ENCODE assay signal across 8 cellular contexts in genomic region chr17:47650525-47651522, GRCh38. TPM values are rescaled to one million over a fixed set of nuclear protein-coding genes. Genes with fewer than 3 reads are reported as not detected.
DNase-seq lines count a peak whose midpoint lies in the region; ATAC-seq, FAIRE-seq and TF ChIP-seq lines count a peak whose summit lies in the region.

No MANE protein-coding gene starts in this region.

- under 1% methylated on average over 19 of the region's 39 CpGs for WGBS in A549 (ENCODE audit: missing lambda C conversion rate)
- WGBS in spleen, 5 donors = 1 to 4% (median 2%) methylated on average over 18 to 38 of the region's 39 CpGs

- H3K27ac ChIP-seq in A549 (peak overlapping the region; percentile 87 to 95), spleen (peak overlapping the region; percentile 87 to 98 (median 95))

- TF ChIP-seq EP300 in A549 (IDR thresholded peaks at IDR 0.05) = peak in 1 of 2 experiments; percentile 39; a peak in 1 of 5 replicates

- H3K4me2 ChIP-seq in A549 = peak overlapping the region; percentile 75

- H3K27me3 ChIP-seq in spleen (replicated peaks in 1 of 7) = no peaks in the 10 kb centered on the region

- CTCF ChIA-PET in A549 (lab: Yijun Ruan, JAX) = interaction anchor here (0.6 to 8.8 kb wide), 6 partner anchors 14 to 100 kb away, joined by 3 to 138 read pairs (median 4); no protein-coding TSS in a partner anchor

- H3K9me3 ChIP-seq in A549 (no peaks in the 10 kb centered on the region), spleen (no peaks in the 10 kb centered on the region)

- peaks cover 46% of the 10 kb centered on the region for H3K4me1 ChIP-seq in A549
- H3K4me1 ChIP-seq in spleen = peaks cover 32 to 86% (median 70%) of the 10 kb centered on the region in 6 donors

- TF ChIP-seq CTCF in A549 (IDR thresholded peaks at IDR 0.05) = no peak
- TF ChIP-seq CTCF in spleen (IDR thresholded peaks at IDR 0.05 in 8 of 11, conservative IDR thresholded peaks at IDR 0.05 in 3 of 11) = peak in 1 of 11 experiments; percentile 13

- ATAC-seq in A549 (peak; percentile 74), GM18868 (IDR thresholded peaks at IDR 0.05; ENCODE audit: unreplicated experiment) (peak; percentile 52), HG03139 (IDR thresholded peaks at IDR 0.05; ENCODE audit: unreplicated experiment) (peak; percentile 41)

- TF ChIP-seq RAD21 in A549 (conservative IDR thresholded peaks at IDR 0.05 in 1 of 2, IDR thresholded peaks at IDR 0.05 in 1 of 2) = no peak

- TF ChIP-seq POLR2A in A549 (IDR thresholded peaks at IDR 0.05; ENCODE audit: low read length) (peak; percentile 29; the same call in 1 of the 2 replicates), spleen (IDR thresholded peaks at IDR 0.05) (no peak)

- FAIRE-seq in A549 (lab: Jason Lieb, UNC) = no peak

- intact Hi-C loops in spleen (cut with DNase I; ENCODE audit: low total_unique reads) = no loop called here

- H3K4me3 ChIP-seq in A549 = peak overlapping the region; percentile 51
- H3K4me3 ChIP-seq in spleen = peak overlapping the region; percentile 94 to 99 (median 98)

- POLR2A ChIA-PET in A549 (lab: Yijun Ruan, JAX) = interaction anchor here (0.6 to 6.7 kb wide), 8 partner anchors 8 to 241 kb away, joined by 3 to 48 read pairs (median 10); partner anchors contain the start of genes LRRC46 and MRPL10

- peaks cover 0 to 46% (median 33%) of the 10 kb centered on the region in 6 donors for H3K36me3 ChIP-seq in spleen

- DNase-seq in A549 (ENCODE audit: low read depth in 1 of 2, low spot score in 1 of 2) = peak; percentile 94 to 99
- DNase-seq in NCI-H2227 treated with DMSO at 0.1 percent for 48 hours (lab: John Stamatoyannopoulos, UW) = peak; percentile 93
- DNase-seq in activated CD4-positive, CD25-positive, alpha-beta regulatory T cell (lab: John Stamatoyannopoulos, UW) = peak; percentile 81 to 88 (median 84)
- peak; percentile 88 for DNase-seq in central memory CD4-positive, alpha-beta T cell
- DNase-seq in iris pigment epithelial cell (ENCODE audit: low read depth) = peak; percentile 96
- DNase-seq in spleen = peak; percentile 98

TF ChIP-seq in A549, 52 proteins besides CTCF, POLR2A, EP300 and RAD21:
- TF ChIP-seq MYC (IDR thresholded peaks at IDR 0.05; ENCODE audit: borderline replicate concordance, low read length) (peak; percentile 97), JUN (IDR thresholded peaks at IDR 0.05) (peak in 1 of 2 experiments; percentile 40; a peak in 3 of 5 replicates), KDM5A (IDR thresholded peaks at IDR 0.05) (0 out of 2 replicates have a peak, but pooled peaks have one; percentile 12), TFCP2L1 (CRISPR knock-in tag; IDR thresholded peaks at IDR 0.05) (no peak), HEYL (CRISPR knock-in tag; IDR thresholded peaks at IDR 0.05) (no peak), MAZ (IDR thresholded peaks at IDR 0.05; ENCODE audit: borderline replicate concordance, low read depth, low read length) (no peak), NPAS2 (CRISPR knock-in tag; IDR thresholded peaks at IDR 0.05; ENCODE audit: borderline replicate concordance) (no peak), CBX8 (IDR thresholded peaks at IDR 0.05) (no peak), HMGXB4 (CRISPR knock-in tag; IDR thresholded peaks at IDR 0.05; ENCODE audit: borderline replicate concordance) (no peak), RFX5 (IDR thresholded peaks at IDR 0.05) (peak; percentile 20; the same call in 1 of the 2 replicates), E2F6 (IDR thresholded peaks at IDR 0.05; ENCODE audit: borderline replicate concordance, low read depth) (peak; percentile 81; the same call in 1 of the 2 replicates), PHF8 (IDR thresholded peaks at IDR 0.05; ENCODE audit: borderline replicate concordance, low read depth) (peak; percentile 48; the same call in 1 of the 2 replicates), RARB (CRISPR knock-in tag; IDR thresholded peaks at IDR 0.05) (no peak), PBX3 (IDR thresholded peaks at IDR 0.05) (peak; percentile 80; the same call in 1 of the 2 replicates), CHD2 (IDR thresholded peaks at IDR 0.05; ENCODE audit: low read length, partially characterized antibody) (peak; percentile 60), TP53 (CRISPR knock-in tag; IDR thresholded peaks at IDR 0.05) (0 out of 2 replicates have a peak, but pooled peaks have one; percentile 25), REST (IDR thresholded peaks at IDR 0.05) (no peak), MAFK (IDR thresholded peaks at IDR 0.05; ENCODE audit: partially characterized antibody) (no peak), NR3C1 (IDR thresholded peaks at IDR 0.05) (no peak)
- TF ChIP-seq, protein P1, sequence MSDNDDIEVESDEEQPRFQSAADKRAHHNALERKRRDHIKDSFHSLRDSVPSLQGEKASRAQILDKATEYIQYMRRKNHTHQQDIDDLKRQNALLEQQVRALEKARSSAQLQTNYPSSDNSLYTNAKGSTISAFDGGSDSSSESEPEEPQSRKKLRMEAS (IDR thresholded peaks at IDR 0.05) = peak; percentile 99

RNA-seq across cellular contexts. Expression of gene KPNB1, which starts 1.1 kb away (rescaled TPM):
- polyA plus RNA-seq in A549 (2011; rRNA removed) (358 and 452 TPM in 2 replicates), A549 (2017; fragmentation: RNase III; extraction: RNeasy Plus Mini Kit Qiagen cat#74134 plus additional on column Dnase treatment) (315 to 338 TPM (median 320 TPM) in 3 replicates), spleen (10 to 100 TPM; 37.0 to 56.7 (median 49.0) TPM)
- 106 and 139 TPM in 2 replicates for polyA plus RNA-seq in A549 (2012; cell fraction: cytosol; rRNA removed)
- 126 and 194 TPM in 2 replicates for polyA plus RNA-seq in A549 (2012; cell fraction: nucleus; rRNA removed)
- polyA minus RNA-seq in A549 (2011; rRNA and poly(A)+ RNA removed) = 388 and 417 TPM in 2 replicates
- total RNA-seq in spleen = 100 to 1,000 TPM; 232 to 331 (median 259) TPM

RNA-seq across cellular contexts. Expression of gene TBKBP1, which starts 43.1 kb away (rescaled TPM):
- polyA plus RNA-seq in A549 (2011; rRNA removed) (3.3 and 3.4 TPM in 2 replicates), A549 (2017; fragmentation: RNase III; extraction: RNeasy Plus Mini Kit Qiagen cat#74134 plus additional on column Dnase treatment) (7.1 to 9.5 TPM (median 9.3 TPM) in 3 replicates), spleen (10 to 100 TPM in 2 of 3 donors, 1 to 10 TPM in 1; 3.8 to 25.7 (median 10.2) TPM)
- 5.8 and 8.3 TPM in 2 replicates for polyA plus RNA-seq in A549 (2012; cell fraction: cytosol; rRNA removed)
- polyA plus RNA-seq in A549 (2012; cell fraction: nucleus; rRNA removed) = 12.9 and 18.7 TPM in 2 replicates
- 3.0 and 3.7 TPM in 2 replicates for polyA minus RNA-seq in A549 (2011; rRNA and poly(A)+ RNA removed)
- total RNA-seq in spleen = 10 to 100 TPM; 11.6 to 28.0 (median 19.6) TPM

Comparison
In these comparisons a context has a peak if more than half of its experiments do, and no peak if none do; other contexts are left out.
1. Peak in every context shown above with its lines: DNase-seq, ATAC-seq, H3K4me3 ChIP-seq and H3K27ac ChIP-seq.